ENCODE assay signal across 21 cellular contexts in the genomic region with DNA sequence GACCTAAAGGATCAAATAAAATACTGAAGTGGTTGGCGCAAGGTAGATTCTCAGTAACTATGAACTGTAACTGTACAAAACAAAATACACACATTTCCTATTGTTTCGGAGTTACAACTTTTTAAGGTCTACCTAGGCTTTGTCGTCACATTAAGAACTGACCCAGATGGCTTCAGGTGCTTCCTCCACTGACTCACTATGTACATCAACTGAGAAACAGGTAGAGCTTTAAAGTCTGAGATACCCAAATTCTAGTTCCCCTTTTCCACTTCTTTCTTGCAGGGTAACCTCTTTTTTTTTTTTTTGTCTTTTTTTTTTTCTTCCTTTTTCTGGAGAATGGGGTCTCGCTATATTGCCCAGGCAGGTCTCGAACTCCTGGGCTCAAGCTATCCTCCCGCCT.
"Had no signal": no experiment of that assay in that cellular context is flagged by ENCODE, and none has a peak within 500 bp of the region (broad histone marks: within the 10 kb centered on the region; RNA-seq: fewer than 3 reads in every experiment).

No MANE protein-coding gene starts in this region.

- H3K9me3 ChIP-seq: gastrocnemius medialis, mucosa of descending colon, sigmoid colon, suprapubic skin, thyroid gland had no signal

- H3K27me3 Mint-ChIP-seq: type B pancreatic cell had no signal

- H3K27me3 ChIP-seq: dorsolateral prefrontal cortex, gastrocnemius medialis, sigmoid colon, suprapubic skin, thyroid gland had no signal

- H3K4me3 ChIP-seq: dorsolateral prefrontal cortex, gastrocnemius medialis, mucosa of descending colon, sigmoid colon, skin epidermis, suprapubic skin, thyroid gland had no signal

- DNase-seq: cortex of kidney; dorsolateral prefrontal cortex; effector CD8-positive, alpha-beta T cell; gastrocnemius medialis; glutamatergic neuron; islet precursor cell; mammary epithelial cell; mucosa of descending colon; natural killer cell; posterior cingulate gyrus; sigmoid colon; stimulated activated CD4-positive, alpha-beta T cell treated with anti-CD3 and anti-CD28 coated beads, Interleukin-2, amount 100 ng/mL, for 24 hours; stimulated activated CD4-positive, alpha-beta T cell treated with anti-CD3 and anti-CD28 coated beads, Interleukin-4, amount 100 ng/mL, for 4 hours; stimulated activated naive CD4-positive, alpha-beta T cell; thyroid gland had no signal

- H3K27ac Mint-ChIP-seq: type B pancreatic cell had no signal

- H3K27ac ChIP-seq: dorsolateral prefrontal cortex, gastrocnemius medialis, sigmoid colon, skin epidermis, suprapubic skin, thyroid gland had no signal

- H3K9me3 Mint-ChIP-seq: natural killer cell, neural crest cell, type B pancreatic cell had no signal

- ATAC-seq: esophagus mucosa, gastrocnemius medialis, left lobe of liver, mucosa of descending colon, natural killer cell had no signal

- H3K4me3 Mint-ChIP-seq: natural killer cell, type B pancreatic cell had no signal
